ENCODE assay signal across 16 cellular contexts in the genomic region with DNA sequence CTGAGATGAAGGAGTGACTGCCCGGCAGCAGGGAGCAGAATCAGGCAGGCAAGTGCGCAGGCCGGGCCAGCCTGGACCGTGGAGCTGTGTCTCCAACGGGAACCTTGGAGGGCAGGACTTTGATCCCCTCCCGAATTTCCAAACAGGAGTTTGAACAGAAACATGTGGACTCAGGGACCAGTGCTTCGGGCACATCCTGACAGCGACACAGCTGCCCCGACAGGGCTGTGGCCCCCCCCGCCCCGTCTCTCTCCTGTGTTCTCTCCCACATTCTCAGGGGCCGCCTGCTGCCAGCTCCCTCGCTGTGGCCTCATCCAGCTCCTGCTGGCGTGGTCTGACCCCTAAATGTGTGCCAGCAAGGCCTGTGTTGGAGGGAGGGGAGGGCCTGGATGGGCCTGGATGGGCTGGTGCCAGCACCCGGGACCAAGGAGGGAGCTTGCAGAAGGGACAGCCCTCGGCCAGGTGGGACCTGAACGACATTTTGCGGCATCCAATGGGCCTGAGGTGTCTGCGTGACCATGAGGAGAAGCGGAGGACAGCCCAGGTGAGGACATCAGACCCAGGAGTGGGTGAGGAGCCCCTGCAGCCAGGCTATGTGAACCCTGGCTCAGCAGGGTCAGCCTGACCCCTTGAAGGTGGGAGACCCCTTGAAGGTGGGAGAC.
"Had no signal": no experiment of that assay in that cellular context is flagged by ENCODE, and none has a peak within 500 bp of the region (broad histone marks: within the 10 kb centered on the region; RNA-seq: fewer than 3 reads in every experiment).

No MANE protein-coding gene starts in this region.

- H3K9me3 ChIP-seq: colonic mucosa had no signal

- H3K4me1 ChIP-seq: colonic mucosa, parathyroid adenoma had no signal

- H3K27me3 Mint-ChIP-seq: activated naive CD8-positive, alpha-beta T cell had no signal

- H3K36me3 Mint-ChIP-seq: activated naive CD8-positive, alpha-beta T cell had no signal

- H3K9me3 Mint-ChIP-seq: activated T-helper 2 cell treated with anti-CD3 and anti-CD28 coated beads, Interferon-gamma antibody, Interleukin-2, Interleukin-4, amounts not matched to agents 10 μg/mL and 5 μg/mL and 100 μg/mL, durations not matched to agents 14 hours and 24 hours and 36 hours had no signal

- ATAC-seq: esophagus mucosa; stimulated activated naive CD8-positive, alpha-beta T cell treated with anti-CD3 and anti-CD28 coated beads, Interleukin-15, Interleukin-2, amounts not matched to agents 100 U/mL and 50 U/mL, for 24 hours had no signal

- H3K4me2 ChIP-seq: hepatocyte had no signal

- H3K27ac ChIP-seq: colonic mucosa, hepatocyte, parathyroid adenoma had no signal

- H2AFZ ChIP-seq: hepatocyte, parathyroid adenoma had no signal

- H3K79me2 ChIP-seq: hepatocyte, parathyroid adenoma had no signal

- H3K27ac Mint-ChIP-seq: activated naive CD8-positive, alpha-beta T cell; activated T-helper 2 cell treated with anti-CD3 and anti-CD28 coated beads, Interferon-gamma antibody, Interleukin-2, Interleukin-4, amounts not matched to agents 10 μg/mL and 5 μg/mL and 100 μg/mL, durations not matched to agents 14 hours and 24 hours and 36 hours had no signal

- H3K27me3 ChIP-seq: colonic mucosa, hepatocyte had no signal

- H3K36me3 ChIP-seq: colonic mucosa had no signal

- DNase-seq: activated CD4-positive, alpha-beta T cell treated with anti-CD3 and anti-CD28 coated beads for 1 hour; activated CD4-positive, alpha-beta T cell treated with anti-CD3 and anti-CD28 coated beads, Interleukin-2, amount 50 U/mL, for 4 hours; activated T-cell treated with anti-CD3 and anti-CD28 coated beads, Interleukin-2, amount 50 U/mL, for 1 hour; amniotic stem cell; caudate nucleus; colonic mucosa; retina; stimulated activated CD4-positive, alpha-beta T cell treated with anti-CD3 and anti-CD28 coated beads, Interleukin-15, amount 100 ng/mL, for 24 hours; stimulated activated CD4-positive, alpha-beta T cell treated with anti-CD3 and anti-CD28 coated beads, Interleukin-4, amount 100 ng/mL, for 24 hours; stimulated activated naive CD8-positive, alpha-beta T cell treated with anti-CD3 and anti-CD28 coated beads, Interleukin-15, Interleukin-2, amounts not matched to agents 100 U/mL and 50 U/mL, for 24 hours; trophoblast cell had no signal

- H3K4me3 ChIP-seq: colonic mucosa, hepatocyte had no signal

- H3K4me3 Mint-ChIP-seq: activated naive CD8-positive, alpha-beta T cell had no signal
